1 cellular context compared by ENCODE assay signal in the genomic region with DNA sequence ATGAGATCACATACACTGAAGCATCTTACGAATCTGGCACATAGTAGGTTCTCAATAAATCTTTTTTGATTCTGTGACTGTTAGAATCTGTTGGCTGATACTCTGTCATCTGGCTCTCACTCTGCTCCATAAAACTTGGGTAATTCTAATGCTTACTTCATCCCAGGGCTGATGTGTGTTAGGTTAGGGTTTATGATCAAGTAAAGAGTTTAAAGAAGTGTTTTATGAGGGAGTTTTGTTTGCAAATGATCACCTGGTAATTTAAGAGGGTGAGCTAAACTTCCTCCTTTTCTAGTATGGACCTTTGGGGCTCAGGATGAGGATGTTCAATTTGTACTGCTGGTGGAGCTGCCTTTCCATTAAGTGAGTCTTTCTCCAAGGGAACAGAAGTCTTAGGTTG.
TF ChIP-seq lines count a peak whose summit lies in the region.

No MANE protein-coding gene starts in this region.

TF ChIP-seq in HEK293, 187 proteins besides CTCF, POLR2A, EP300 and RAD21 (continued from another document):
- TF ChIP-seq ZNF785 (tag by site-specific recombination; IDR thresholded peaks at IDR 0.05) = no peak
- no peak for TF ChIP-seq ZNF221 (tag by site-specific recombination; IDR thresholded peaks at IDR 0.05; ENCODE audit: borderline replicate concordance)
- no peak for TF ChIP-seq ZBTB48 (tag by site-specific recombination; IDR thresholded peaks at IDR 0.05)
- no peak for TF ChIP-seq ZNF571 (tag by site-specific recombination; IDR thresholded peaks at IDR 0.05)
- TF ChIP-seq WT1 (tag by site-specific recombination; IDR thresholded peaks at IDR 0.05) = peak; percentile 71; the same call in 1 of the 2 replicates
- TF ChIP-seq, protein P1, sequence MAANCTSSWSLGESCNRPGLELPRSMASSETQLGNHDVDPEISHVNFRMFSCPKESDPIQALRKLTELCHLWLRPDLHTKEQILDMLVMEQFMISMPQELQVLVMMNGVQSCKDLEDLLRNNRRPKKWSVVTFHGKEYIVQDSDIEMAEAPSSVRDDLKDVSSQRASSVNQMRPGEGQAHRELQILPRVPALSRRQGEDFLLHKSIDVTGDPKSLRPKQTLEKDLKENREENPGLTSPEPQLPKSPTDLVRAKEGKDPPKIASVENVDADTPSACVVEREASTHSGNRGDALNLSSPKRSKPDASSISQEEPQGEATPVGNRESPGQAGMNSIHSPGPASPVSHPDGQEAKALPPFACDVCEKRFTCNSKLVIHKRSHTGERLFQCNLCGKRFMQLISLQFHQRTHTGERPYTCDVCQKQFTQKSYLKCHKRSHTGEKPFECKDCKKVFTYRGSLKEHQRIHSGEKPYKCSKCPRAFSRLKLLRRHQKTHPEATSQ (tag by site-specific recombination; IDR thresholded peaks at IDR 0.05) = no peak
- no peak for TF ChIP-seq REST (tag by site-specific recombination; IDR thresholded peaks at IDR 0.05)
- no peak for TF ChIP-seq ZNF548 (tag by site-specific recombination; IDR thresholded peaks at IDR 0.05)
- TF ChIP-seq, protein P2, sequence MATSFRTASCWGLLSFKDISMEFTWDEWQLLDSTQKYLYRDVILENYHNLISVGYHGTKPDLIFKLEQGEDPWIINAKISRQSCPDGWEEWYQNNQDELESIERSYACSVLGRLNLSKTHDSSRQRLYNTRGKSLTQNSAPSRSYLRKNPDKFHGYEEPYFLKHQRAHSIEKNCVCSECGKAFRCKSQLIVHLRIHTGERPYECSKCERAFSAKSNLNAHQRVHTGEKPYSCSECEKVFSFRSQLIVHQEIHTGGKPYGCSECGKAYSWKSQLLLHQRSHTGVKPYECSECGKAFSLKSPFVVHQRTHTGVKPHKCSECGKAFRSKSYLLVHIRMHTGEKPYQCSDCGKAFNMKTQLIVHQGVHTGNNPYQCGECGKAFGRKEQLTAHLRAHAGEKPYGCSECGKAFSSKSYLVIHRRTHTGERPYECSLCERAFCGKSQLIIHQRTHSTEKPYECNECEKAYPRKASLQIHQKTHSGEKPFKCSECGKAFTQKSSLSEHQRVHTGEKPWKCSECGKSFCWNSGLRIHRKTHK (tag by site-specific recombination; IDR thresholded peaks at IDR 0.05) = no peak
- no peak for TF ChIP-seq KLF10 (tag by site-specific recombination; IDR thresholded peaks at IDR 0.05)
- TF ChIP-seq ZNF660 (tag by site-specific recombination; IDR thresholded peaks at IDR 0.05) = no peak
- TF ChIP-seq ZNF664 (tag by site-specific recombination; IDR thresholded peaks at IDR 0.05) = peak; percentile 55
- no peak for TF ChIP-seq ZNF184 (tag by site-specific recombination; IDR thresholded peaks at IDR 0.05)
- no peak for TF ChIP-seq ZNF23 (tag by site-specific recombination; IDR thresholded peaks at IDR 0.05; ENCODE audit: borderline replicate concordance)
- TF ChIP-seq, protein P3, sequence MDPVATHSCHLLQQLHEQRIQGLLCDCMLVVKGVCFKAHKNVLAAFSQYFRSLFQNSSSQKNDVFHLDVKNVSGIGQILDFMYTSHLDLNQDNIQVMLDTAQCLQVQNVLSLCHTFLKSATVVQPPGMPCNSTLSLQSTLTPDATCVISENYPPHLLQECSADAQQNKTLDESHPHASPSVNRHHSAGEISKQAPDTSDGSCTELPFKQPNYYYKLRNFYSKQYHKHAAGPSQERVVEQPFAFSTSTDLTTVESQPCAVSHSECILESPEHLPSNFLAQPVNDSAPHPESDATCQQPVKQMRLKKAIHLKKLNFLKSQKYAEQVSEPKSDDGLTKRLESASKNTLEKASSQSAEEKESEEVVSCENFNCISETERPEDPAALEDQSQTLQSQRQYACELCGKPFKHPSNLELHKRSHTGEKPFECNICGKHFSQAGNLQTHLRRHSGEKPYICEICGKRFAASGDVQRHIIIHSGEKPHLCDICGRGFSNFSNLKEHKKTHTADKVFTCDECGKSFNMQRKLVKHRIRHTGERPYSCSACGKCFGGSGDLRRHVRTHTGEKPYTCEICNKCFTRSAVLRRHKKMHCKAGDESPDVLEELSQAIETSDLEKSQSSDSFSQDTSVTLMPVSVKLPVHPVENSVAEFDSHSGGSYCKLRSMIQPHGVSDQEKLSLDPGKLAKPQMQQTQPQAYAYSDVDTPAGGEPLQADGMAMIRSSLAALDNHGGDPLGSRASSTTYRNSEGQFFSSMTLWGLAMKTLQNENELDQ (tag by site-specific recombination; IDR thresholded peaks at IDR 0.05; ENCODE audit: low read depth) = no peak
- no peak for TF ChIP-seq GLIS2 (tag by site-specific recombination; IDR thresholded peaks at IDR 0.05)
- no peak for TF ChIP-seq ZNF658 (tag by site-specific recombination; IDR thresholded peaks at IDR 0.05)
- TF ChIP-seq GLI4 (tag by site-specific recombination; IDR thresholded peaks at IDR 0.05) = no peak
- TF ChIP-seq, protein P4, sequence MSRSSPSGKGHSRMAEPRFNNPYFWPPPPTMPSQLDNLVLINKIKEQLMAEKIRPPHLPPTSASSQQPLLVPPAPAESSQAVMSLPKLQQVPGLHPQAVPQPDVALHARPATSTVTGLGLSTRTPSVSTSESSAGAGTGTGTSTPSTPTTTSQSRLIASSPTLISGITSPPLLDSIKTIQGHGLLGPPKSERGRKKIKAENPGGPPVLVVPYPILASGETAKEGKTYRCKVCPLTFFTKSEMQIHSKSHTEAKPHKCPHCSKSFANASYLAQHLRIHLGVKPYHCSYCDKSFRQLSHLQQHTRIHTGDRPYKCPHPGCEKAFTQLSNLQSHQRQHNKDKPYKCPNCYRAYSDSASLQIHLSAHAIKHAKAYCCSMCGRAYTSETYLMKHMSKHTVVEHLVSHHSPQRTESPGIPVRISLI (tag by site-specific recombination; IDR thresholded peaks at IDR 0.05) = no peak
- peak; percentile 34; the same call in 1 of the 2 replicates for TF ChIP-seq FEZF1 (tag by site-specific recombination; IDR thresholded peaks at IDR 0.05)
